15 cellular contexts compared by ENCODE assay signal in genomic region chr2:110143982-110144381, GRCh38. TPM values are rescaled to one million over a fixed set of nuclear protein-coding genes. Genes with fewer than 3 reads are reported as not detected.
"Had no signal": no experiment of that assay in that cellular context is flagged by ENCODE, and none has a peak within 500 bp of the region (broad histone marks: within the 10 kb centered on the region; RNA-seq: fewer than 3 reads in every experiment).

No MANE protein-coding gene starts in this region.

- H3K4me3 Mint-ChIP-seq: activated naive CD8-positive, alpha-beta T cell; activated T-cell treated with anti-CD3 and anti-CD28 coated beads, Interleukin-2, amount 50 U/mL, for 24 hours; immature natural killer cell; naive thymus-derived CD4-positive, alpha-beta T cell had no signal

- H3K9ac ChIP-seq: parathyroid adenoma had no signal

- H3K79me2 ChIP-seq: parathyroid adenoma had no signal

- H3K27ac ChIP-seq: dorsolateral prefrontal cortex, esophagus muscularis mucosa, parathyroid adenoma, thyroid gland had no signal

- H2AFZ ChIP-seq: parathyroid adenoma had no signal

- H3K4me1 ChIP-seq: esophagus muscularis mucosa, parathyroid adenoma, thyroid gland had no signal

- H3K4me1 Mint-ChIP-seq: immature natural killer cell; naive thymus-derived CD4-positive, alpha-beta T cell had no signal

- H3K4me3 ChIP-seq: dorsolateral prefrontal cortex, esophagus muscularis mucosa, lung, thyroid gland had no signal

- H3K36me3 Mint-ChIP-seq: activated naive CD8-positive, alpha-beta T cell; immature natural killer cell had no signal

- H3K27ac Mint-ChIP-seq: activated naive CD8-positive, alpha-beta T cell; activated T-cell treated with anti-CD3 and anti-CD28 coated beads, Interleukin-2, amount 50 U/mL, for 24 hours; immature natural killer cell; naive thymus-derived CD4-positive, alpha-beta T cell had no signal

- DNase-seq: activated gamma-delta T cell; activated T-cell treated with anti-CD3 and anti-CD28 coated beads, Interleukin-2, amount 50 U/mL, for 24 hours; anterior cingulate cortex; dorsolateral prefrontal cortex; immature natural killer cell; left cardiac atrium; naive thymus-derived CD4-positive, alpha-beta T cell; stimulated activated CD4-positive, alpha-beta T cell treated with anti-CD3 and anti-CD28 coated beads, Interleukin-15, amount 100 ng/mL, for 24 hours; stimulated activated CD4-positive, alpha-beta T cell treated with anti-CD3 and anti-CD28 coated beads, Interleukin-4, amount 100 ng/mL, for 24 hours; thyroid gland had no signal

- H3K9me3 ChIP-seq: esophagus muscularis mucosa, thyroid gland had no signal

- H3K36me3 ChIP-seq: thyroid gland had no signal

- H3K27me3 Mint-ChIP-seq: activated naive CD8-positive, alpha-beta T cell; activated T-cell treated with anti-CD3 and anti-CD28 coated beads, Interleukin-2, amount 50 U/mL, for 24 hours had no signal

- H3K27me3 ChIP-seq: dorsolateral prefrontal cortex, esophagus muscularis mucosa, thyroid gland had no signal

- ATAC-seq: activated CD4-positive, CD25-positive, alpha-beta regulatory T cell treated with anti-CD3 and anti-CD28 coated beads, Interleukin-2, amount 50 U/mL, for 24 hours; left cardiac atrium; naive thymus-derived CD4-positive, alpha-beta T cell had no signal

RNA-seq across cellular contexts. Expression of gene MALL, which starts 28.4 kb away (rescaled TPM):
- polyA plus RNA-seq: immature natural killer cell; naive thymus-derived CD4-positive, alpha-beta T cell had no signal
